In genomic region chr14:37470251-37470650, GRCh38 we compare ENCODE assay signal across 27 cellular contexts.
"Had no signal": no experiment of that assay in that cellular context is flagged by ENCODE, and none has a peak within 500 bp of the region (broad histone marks: within the 10 kb centered on the region; RNA-seq: fewer than 3 reads in every experiment).

No MANE protein-coding gene starts in this region.

- H3K9me3 ChIP-seq: suprapubic skin, testis, thoracic aorta, thyroid gland, transverse colon, upper lobe of left lung, upper lobe of right lung, uterus, vagina had no signal

- H3K27ac ChIP-seq: stomach, suprapubic skin, testis, thoracic aorta, thyroid gland, tibial artery, tibial nerve, transverse colon, upper lobe of left lung, upper lobe of right lung, uterus, vagina had no signal

- DNase-seq: stimulated activated CD4-positive, alpha-beta T cell treated with anti-CD3 and anti-CD28 coated beads, Interleukin-2, amount 100 ng/mL, for 48 hours; stimulated activated CD4-positive, alpha-beta T cell treated with anti-CD3 and anti-CD28 coated beads, Interleukin-4, amount 100 ng/mL, for 1 hour; stimulated activated CD4-positive, alpha-beta T cell treated with anti-CD3 and anti-CD28 coated beads, Interleukin-4, amount 100 ng/mL, for 24 hours; stimulated activated CD4-positive, alpha-beta T cell treated with anti-CD3 and anti-CD28 coated beads, Interleukin-4, amount 100 ng/mL, for 4 hours; stimulated activated CD8-positive, alpha-beta memory T cell treated with anti-CD3 and anti-CD28 coated beads, Interleukin-4, amount 100 ng/mL, for 48 hours; stimulated activated naive B cell treated with anti-CD40 and anti-IgM and Interleukin-4, amounts not matched to agents 10 μg/mL and 1 μg/mL and 100 μg/mL, for 72 hours; stimulated activated naive CD4-positive, alpha-beta T cell; stimulated activated naive CD4-positive, alpha-beta T cell treated with Interleukin-2 at 50 U/mL for 16 hours; stimulated activated naive CD8-positive, alpha-beta T cell treated with anti-CD3 and anti-CD28 coated beads, Interleukin-15, amount 100 ng/mL, for 72 hours; stimulated activated naive CD8-positive, alpha-beta T cell treated with anti-CD3 and anti-CD28 coated beads, Interleukin-15, Interleukin-2, amounts not matched to agents 100 U/mL and 50 U/mL, for 24 hours; stomach; substantia nigra; testis; thyroid gland; tibial artery; transverse colon; trophoblast cell; upper lobe of left lung; upper lobe of right lung; uterus had no signal

- H3K4me1 ChIP-seq: suprapubic skin, testis, thyroid gland, tibial artery, tibial nerve, upper lobe of right lung, uterus, vagina had no signal

- FAIRE-seq: urothelium cell line had no signal

- H3K36me3 ChIP-seq: stomach, suprapubic skin, thoracic aorta, thyroid gland, transverse colon, upper lobe of left lung, upper lobe of right lung, uterus, vagina had no signal

- ATAC-seq: stimulated activated effector memory CD8-positive, alpha-beta T cell treated with anti-CD3 and anti-CD28 coated beads, Interleukin-12 subunit alpha, Interleukin-12 subunit beta, amount 100 ng/mL, for 72 hours; stimulated activated memory B cell treated with anti-CD40 and anti-IgM and Interleukin-4, amounts not matched to agents 10 μg/mL and 1 μg/mL and 100 μg/mL, for 72 hours; stimulated activated naive B cell treated with anti-CD40 and anti-IgM and Interleukin-4, amounts not matched to agents 10 μg/mL and 1 μg/mL and 100 μg/mL, for 72 hours; stimulated activated naive CD8-positive, alpha-beta T cell treated with anti-CD3 and anti-CD28 coated beads, Interleukin-15, amount 100 ng/mL, for 72 hours; stimulated activated naive CD8-positive, alpha-beta T cell treated with anti-CD3 and anti-CD28 coated beads, Interleukin-15, Interleukin-2, amounts not matched to agents 100 U/mL and 50 U/mL, for 24 hours; upper lobe of right lung had no signal

- H3K4me3 ChIP-seq: stomach, suprapubic skin, testis, thoracic aorta, thyroid gland, tibial artery, tibial nerve, transverse colon, upper lobe of left lung, upper lobe of right lung, uterus, vagina had no signal

- H3K27me3 ChIP-seq: stomach, suprapubic skin, testis, thyroid gland, tibial artery, tibial nerve, transverse colon, upper lobe of left lung, upper lobe of right lung, uterus, vagina had no signal
